Comparison of ENCODE assay signal across 1 cellular context in the genomic region with DNA sequence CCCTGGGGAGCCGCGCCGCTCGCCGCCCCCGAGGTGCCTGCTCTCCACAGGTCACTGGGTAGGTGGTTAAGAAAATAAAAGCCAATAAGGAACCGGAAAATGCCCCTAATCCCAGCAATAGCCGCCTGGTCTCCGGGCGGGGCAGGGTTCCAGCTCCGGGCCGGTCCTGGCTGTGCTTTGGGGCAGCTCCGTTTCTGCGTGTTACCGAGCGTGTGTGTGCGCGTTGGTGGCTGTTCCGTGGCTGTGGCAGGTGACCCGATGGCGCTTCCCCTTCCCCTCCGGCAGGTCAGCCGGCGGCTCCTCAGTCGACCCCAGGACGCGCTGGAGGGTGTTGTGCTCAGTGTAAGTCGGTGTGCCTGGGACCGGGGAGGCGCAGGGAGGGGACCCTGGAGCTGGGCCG. TPM values are rescaled to one million over a fixed set of nuclear protein-coding genes. Genes with fewer than 3 reads are reported as not detected.
"Had no signal": no experiment of that assay in that cellular context is flagged by ENCODE, and none has a peak within 500 bp of the region (broad histone marks: within the 10 kb centered on the region; RNA-seq: fewer than 3 reads in every experiment).

No MANE protein-coding gene starts in this region.

RNA-seq across cellular contexts. Expression of a gene that starts 17.2 kb away (rescaled TPM):
- total RNA-seq: activated CD4-positive, alpha-beta T cell treated with anti-CD3 and anti-CD28 coated beads, Interleukin-2, amount 10 ng/mL, durations not matched to agents 24 days and 14 days had no signal
